23 cellular contexts compared by ENCODE assay signal in the genomic region with DNA sequence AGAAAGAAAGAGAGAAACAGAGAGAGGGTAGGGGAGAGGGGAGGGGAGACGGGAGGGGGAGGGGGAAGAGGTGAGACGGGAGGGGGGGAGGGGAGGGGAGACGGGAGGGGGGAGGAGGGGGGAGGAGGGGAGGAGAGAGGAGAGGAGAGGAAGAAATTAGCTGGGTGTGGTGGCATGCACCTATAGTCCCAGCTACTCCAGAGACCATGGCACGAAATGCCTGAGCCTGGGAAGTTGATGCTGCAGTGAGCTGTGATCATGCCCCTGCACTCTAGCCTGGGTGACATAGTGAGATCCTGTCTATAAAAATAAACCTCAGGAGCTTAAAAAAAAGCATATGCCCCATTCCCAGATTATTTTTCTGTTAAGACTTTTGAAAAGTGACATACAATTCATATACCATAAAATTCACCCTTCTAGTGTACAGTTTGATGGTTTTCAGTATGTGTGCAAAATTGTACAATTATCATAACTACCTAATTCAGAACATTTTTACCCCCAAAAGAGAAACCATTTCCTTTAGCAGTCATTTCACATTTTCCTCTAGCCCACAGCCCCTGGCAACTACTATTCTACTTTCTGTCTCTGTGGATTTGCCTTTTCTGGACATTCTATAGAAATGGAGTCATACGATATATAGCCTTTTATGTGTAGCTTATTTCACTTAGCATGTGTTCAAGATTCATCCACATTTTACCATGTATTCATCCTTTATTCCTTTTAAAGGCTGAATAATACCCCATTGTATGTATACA.
DNase-seq lines count a peak whose midpoint lies in the region; ATAC-seq, FAIRE-seq and TF ChIP-seq lines count a peak whose summit lies in the region.
"Had no signal": no experiment of that assay in that cellular context is flagged by ENCODE, and none has a peak within 500 bp of the region (broad histone marks: within the 10 kb centered on the region; RNA-seq: fewer than 3 reads in every experiment).

No MANE protein-coding gene starts in this region.

- RAD21 ChIA-PET in GM12878 (lab: Charles Lee; ENCODE audit: unreplicated experiment): no interaction called here

- H4K20me1 ChIP-seq in HepG2 (ENCODE audit: insufficient read depth, low read length): no peaks in the 10 kb centered on the region
- no peaks in the 10 kb centered on the region for H4K20me1 ChIP-seq in GM12878 (ENCODE audit: control insufficient read depth, insufficient read depth)

- no peaks in the 10 kb centered on the region for H3K27me3 Mint-ChIP-seq in T-helper 1 cell treated with Interleukin-12 subunit alpha and Interleukin-12 subunit beta and Interleukin-4 antibody, amounts not matched to agents 30 μg/mL and 1 μg/mL, for 36 hours (ENCODE audit: low read depth)
- no peaks in the 10 kb centered on the region for H3K27me3 Mint-ChIP-seq in stimulated activated memory B cell treated with anti-CD40 and anti-IgM and Interleukin-4, amounts not matched to agents 10 μg/mL and 1 μg/mL and 100 μg/mL, for 72 hours

- SMC1A ChIA-PET in GM12878 (lab: Charles Lee; ENCODE audit: uncharacterized antibody, unreplicated experiment): no interaction called here

- intact Hi-C loops in HepG2 (cut with micrococcal nuclease; ENCODE audit: unreplicated experiment): no loop called here
- intact Hi-C loops in right lobe of liver (cut with DNase I): no loop called here
- intact Hi-C loops in GM12878 (cut with micrococcal nuclease; ENCODE audit: unreplicated experiment): no loop called here

- H3K9me3 ChIP-seq in HepG2 (ENCODE audit: low read length): no peaks in the 10 kb centered on the region
- no peaks in the 10 kb centered on the region for H3K9me3 ChIP-seq in right lobe of liver
- H3K9me3 ChIP-seq in GM12878 (replicated peaks; ENCODE audit: control insufficient read depth, insufficient read depth, low read length): no peaks in the 10 kb centered on the region
- H3K9me3 ChIP-seq in SJCRH30 (replicated peaks): no peaks in the 10 kb centered on the region
- H3K9me3 ChIP-seq: MG63, Peyer's patch had no signal

- H3K27ac ChIP-seq in HepG2 (ENCODE audit: extremely low read length, insufficient read depth, low read length): no peak overlapping the region
- H3K27ac ChIP-seq in right lobe of liver: no peak overlapping the region
- H3K27ac ChIP-seq in GM12878 (ENCODE audit: control insufficient read depth, insufficient read depth): no peak overlapping the region
- H3K27ac ChIP-seq in SJCRH30: no peak overlapping the region
- H3K27ac ChIP-seq: Peyer's patch had no signal

- FAIRE-seq in HepG2 (lab: Jason Lieb, UNC) (no peak), GM12878 (lab: Jason Lieb, UNC) (no peak)
- FAIRE-seq: GM19239, HTR-8/SVneo had no signal

- no peak overlapping the region for H3K4me3 Mint-ChIP-seq in T-helper 1 cell treated with Interleukin-12 subunit alpha and Interleukin-12 subunit beta and Interleukin-4 antibody, amounts not matched to agents 30 μg/mL and 1 μg/mL, for 36 hours
- H3K4me3 Mint-ChIP-seq in stimulated activated memory B cell treated with anti-CD40 and anti-IgM and Interleukin-4, amounts not matched to agents 10 μg/mL and 1 μg/mL and 100 μg/mL, for 72 hours: no peak overlapping the region
- H3K4me3 Mint-ChIP-seq: CD14-positive monocyte, IgD-negative memory B cell had no signal

- H3K27me3 ChIP-seq in HepG2 (ENCODE audit: control insufficient read depth in 1 of 2, insufficient read depth in 2 of 2, low read length in 2 of 2) (no peaks in the 10 kb centered on the region), right lobe of liver (no peaks in the 10 kb centered on the region), GM12878 (replicated peaks in 1 of 2; ENCODE audit: control insufficient read depth in 2 of 2, insufficient read depth in 2 of 2, low read length in 1 of 2) (no peaks in the 10 kb centered on the region), SJCRH30 (no peaks in the 10 kb centered on the region)
- H3K27me3 ChIP-seq: MG63, Peyer's patch had no signal

- peaks cover 24% of the 10 kb centered on the region for H3K4me1 Mint-ChIP-seq in T-helper 1 cell treated with Interleukin-12 subunit alpha and Interleukin-12 subunit beta and Interleukin-4 antibody, amounts not matched to agents 30 μg/mL and 1 μg/mL, for 36 hours (ENCODE audit: low read depth)
- peaks cover 17% of the 10 kb centered on the region for H3K4me1 Mint-ChIP-seq in stimulated activated memory B cell treated with anti-CD40 and anti-IgM and Interleukin-4, amounts not matched to agents 10 μg/mL and 1 μg/mL and 100 μg/mL, for 72 hours

- H3K9me3 Mint-ChIP-seq in T-helper 1 cell treated with Interleukin-12 subunit alpha and Interleukin-12 subunit beta and Interleukin-4 antibody, amounts not matched to agents 30 μg/mL and 1 μg/mL, for 36 hours: peaks cover 5% of the 10 kb centered on the region
- H3K9me3 Mint-ChIP-seq in stimulated activated memory B cell treated with anti-CD40 and anti-IgM and Interleukin-4, amounts not matched to agents 10 μg/mL and 1 μg/mL and 100 μg/mL, for 72 hours: peaks cover 6% of the 10 kb centered on the region

- in situ Hi-C loops in HepG2 (cut with HindIII; ENCODE audit: extremely low pct_ligation_motif_present, low pct_unique_long_range_greater_than_20kb) (no loop called here), GM12878 (cut with MboI) (no loop called here)

- TF ChIP-seq RAD21 in HepG2 (CRISPR knock-in tag; IDR thresholded peaks at IDR 0.05): no peak
- no peak for TF ChIP-seq RAD21 in GM12878 (IDR thresholded peaks at IDR 0.05; ENCODE audit: insufficient read depth, low read depth, low read length)

- H3K4me2 ChIP-seq in HepG2 (ENCODE audit: low read depth, low read length): no peak overlapping the region
- H3K4me2 ChIP-seq in GM12878 (ENCODE audit: control insufficient read depth, insufficient read depth): no peak overlapping the region

- H3K4me1 ChIP-seq in HepG2 (ENCODE audit: insufficient read depth, low read length): no peaks in the 10 kb centered on the region
- H3K4me1 ChIP-seq in right lobe of liver: no peaks in the 10 kb centered on the region
- peaks cover 7% of the 10 kb centered on the region for H3K4me1 ChIP-seq in GM12878 (ENCODE audit: control insufficient read depth, insufficient read depth, low read length)
- no peaks in the 10 kb centered on the region for H3K4me1 ChIP-seq in SJCRH30
- H3K4me1 ChIP-seq: Peyer's patch had no signal

- H3K36me3 Mint-ChIP-seq in T-helper 1 cell treated with Interleukin-12 subunit alpha and Interleukin-12 subunit beta and Interleukin-4 antibody, amounts not matched to agents 30 μg/mL and 1 μg/mL, for 36 hours (ENCODE audit: low read depth): no peaks in the 10 kb centered on the region
- no peaks in the 10 kb centered on the region for H3K36me3 Mint-ChIP-seq in stimulated activated memory B cell treated with anti-CD40 and anti-IgM and Interleukin-4, amounts not matched to agents 10 μg/mL and 1 μg/mL and 100 μg/mL, for 72 hours
- H3K36me3 Mint-ChIP-seq: CD14-positive monocyte, IgD-negative memory B cell had no signal

- DNase-seq in HepG2 (ENCODE audit: low spot score) (no peak), right lobe of liver (no peak), GM12878 (ENCODE audit: low read depth, low spot score) (no peak), SJCRH30 (no peak)
- DNase-seq in activated effector memory CD4-positive, alpha-beta T cell treated with anti-CD3 and anti-CD28 coated beads, Interleukin-2, amount 50 U/mL, for 16 hours: no peak
- DNase-seq: ACHN, GF-D8, GOT3, Kasumi-1, MG63, NCI-H1048, NCI-H1436 treated with DMSO at 0.1 percent for 48 hours, NCI-H2081, NCI-H446 treated with DMSO at 0.1 percent for 48 hours, NCI-H69, Peyer's patch had no signal

- no peak for ATAC-seq in HepG2
- ATAC-seq in right lobe of liver: no peak
- ATAC-seq in GM12878: peak; percentile 32
- peak; percentile 10 for ATAC-seq in stimulated activated memory B cell treated with anti-CD40 and anti-IgM and Interleukin-4, amounts not matched to agents 10 μg/mL and 1 μg/mL and 100 μg/mL, for 72 hours
- ATAC-seq: HCT116 had no signal

- TF ChIP-seq POLR2A in HepG2 (IDR thresholded peaks at IDR 0.05; ENCODE audit: insufficient read depth in 1 of 2, low read depth in 2 of 2, low read length in 2 of 2) (no peak), right lobe of liver (IDR thresholded peaks at IDR 0.05) (no peak), GM12878 (IDR thresholded peaks at IDR 0.05; ENCODE audit: low read depth, low read length) (no peak)

- H3K79me2 ChIP-seq in HepG2 (ENCODE audit: insufficient read depth, low read length) (no peaks in the 10 kb centered on the region), GM12878 (ENCODE audit: control insufficient read depth, insufficient read depth, low read length) (no peaks in the 10 kb centered on the region)

- CTCF ChIA-PET in HepG2 (lab: Yijun Ruan, JAX; ENCODE audit: low intra/inter-chr PET ratio, low total read pairs) (no interaction called here), GM12878 (lab: Yijun Ruan, JAX) (no interaction called here)

- no peak overlapping the region for H2AFZ ChIP-seq in HepG2 (ENCODE audit: low read length)
- no peak overlapping the region for H2AFZ ChIP-seq in GM12878 (ENCODE audit: control insufficient read depth, low read depth, low read length)

- no peak overlapping the region for H3K4me3 ChIP-seq in HepG2 (replicated peaks in 1 of 3; ENCODE audit: insufficient read depth in 1 of 3, low read depth in 2 of 3, low read length in 3 of 3)
- no peak overlapping the region for H3K4me3 ChIP-seq in right lobe of liver
- H3K4me3 ChIP-seq in GM12878: no peak overlapping the region
- no peak overlapping the region for H3K4me3 ChIP-seq in SJCRH30
- H3K4me3 ChIP-seq: MG63, Peyer's patch had no signal

- H3K27ac Mint-ChIP-seq in T-helper 1 cell treated with Interleukin-12 subunit alpha and Interleukin-12 subunit beta and Interleukin-4 antibody, amounts not matched to agents 30 μg/mL and 1 μg/mL, for 36 hours: peak overlapping the region; percentile 31
- peak overlapping the region; percentile 1 for H3K27ac Mint-ChIP-seq in stimulated activated memory B cell treated with anti-CD40 and anti-IgM and Interleukin-4, amounts not matched to agents 10 μg/mL and 1 μg/mL and 100 μg/mL, for 72 hours
- H3K27ac Mint-ChIP-seq: CD14-positive monocyte, IgD-negative memory B cell had no signal

- 37% methylated on average over 5 of the region's 5 CpGs for WGBS in HepG2 (ENCODE audit: low lambda C conversion rate)
- WGBS in right lobe of liver (ENCODE audit: insufficient coverage, low coverage, low lambda C conversion rate, missing lambda C conversion rate): 54% methylated on average over 5 of the region's 5 CpGs
- 93% methylated on average over 2 of the region's 5 CpGs for WGBS in GM12878 (ENCODE audit: insufficient coverage, insufficient replicate concordance, low lambda C conversion rate, missing lambda C conversion rate)

- TF ChIP-seq EP300 in HepG2 (IDR thresholded peaks at IDR 0.05; ENCODE audit: low read depth in 2 of 2, low read length in 2 of 2): no peak
- TF ChIP-seq EP300 in HepG2 (CRISPR knock-in tag; IDR thresholded peaks at IDR 0.05; ENCODE audit: borderline replicate concordance): no peak
- TF ChIP-seq EP300 in GM12878 (IDR thresholded peaks at IDR 0.05; ENCODE audit: borderline replicate concordance in 1 of 2, control insufficient read depth in 1 of 2, low read depth in 2 of 2, low read length in 2 of 2): no peak

- BruUV-seq in HepG2 (replicated peaks; lab: Mats Ljungman, UMichigan) (no TSS peak), GM12878 (replicated peaks; lab: Mats Ljungman, UMichigan) (no TSS peak)

- no peak for TF ChIP-seq CTCF in HepG2 (CRISPR knock-in tag; IDR thresholded peaks at IDR 0.05)
- TF ChIP-seq CTCF in right lobe of liver (IDR thresholded peaks at IDR 0.05): no peak
- TF ChIP-seq CTCF in GM12878 (IDR thresholded peaks at IDR 0.05 in 2 of 3, conservative IDR thresholded peaks at IDR 0.05 in 1 of 3; ENCODE audit: control insufficient read depth in 2 of 3, extremely low read depth in 1 of 3, insufficient read depth in 1 of 3, low read depth in 3 of 3, low read length in 3 of 3): no peak

- H3K9ac ChIP-seq in HepG2 (ENCODE audit: insufficient read depth, low read depth, low read length) (no peak overlapping the region), GM12878 (ENCODE audit: control insufficient read depth, insufficient read depth, low read length) (no peak overlapping the region)

- H3K36me3 ChIP-seq in HepG2 (replicated peaks in 1 of 2; ENCODE audit: control insufficient read depth in 1 of 2, insufficient read depth in 2 of 2, low read length in 2 of 2) (no peaks in the 10 kb centered on the region), right lobe of liver (no peaks in the 10 kb centered on the region), GM12878 (ENCODE audit: control insufficient read depth in 2 of 2, insufficient read depth in 2 of 2, low read length in 1 of 2) (no peaks in the 10 kb centered on the region), SJCRH30 (no peaks in the 10 kb centered on the region)
- H3K36me3 ChIP-seq: MG63, Peyer's patch had no signal

- POLR2A ChIA-PET in HepG2 (lab: Yijun Ruan, JAX) (no interaction called here), GM12878 (lab: Charles Lee) (no interaction called here)

Comparison
In these comparisons a context has a peak if more than half of its experiments do, and no peak if none do; other contexts are left out.
1. ATAC-seq: peak in GM12878 (single experiment) and stimulated activated memory B cell treated with anti-CD40 and anti-IgM and Interleukin-4, amounts not matched to agents 10 μg/mL and 1 μg/mL and 100 μg/mL, for 72 hours (single experiment); none in HepG2 (single experiment) and right lobe of liver (0 of 4).